8 cellular contexts compared by ENCODE assay signal in genomic region chr14:88380405-88380804, GRCh38. TPM values are rescaled to one million over a fixed set of nuclear protein-coding genes. Genes with fewer than 3 reads are reported as not detected.
DNase-seq lines count a peak whose midpoint lies in the region; ATAC-seq and TF ChIP-seq lines count a peak whose summit lies in the region.

No MANE protein-coding gene starts in this region.

- no peaks in the 10 kb centered on the region for H3K36me3 Mint-ChIP-seq in activated CD4-positive, alpha-beta memory T cell treated with anti-CD3 and anti-CD28 coated beads, Interleukin-2, amount 10 ng/mL, durations not matched to agents 7 days and 5 days (ENCODE audit: low read depth)

- no peak overlapping the region for H3K4me3 Mint-ChIP-seq in activated CD4-positive, alpha-beta memory T cell treated with anti-CD3 and anti-CD28 coated beads, Interleukin-2, amount 10 ng/mL, durations not matched to agents 7 days and 5 days

- no peak overlapping the region for H3K27ac Mint-ChIP-seq in activated CD4-positive, alpha-beta memory T cell treated with anti-CD3 and anti-CD28 coated beads, Interleukin-2, amount 10 ng/mL, durations not matched to agents 7 days and 5 days

- CTCF ChIA-PET in activated CD4-positive, alpha-beta memory T cell treated with anti-CD3 and anti-CD28 coated beads, Interleukin-2, amount 10 ng/mL, durations not matched to agents 7 days and 5 days (lab: Charles Lee) = interaction anchor here (1.0 to 1.8 kb wide), 3 partner anchors 12 to 191 kb away, joined by 3 to 12 read pairs (median 3); no protein-coding TSS in a partner anchor

- H3K9me3 Mint-ChIP-seq in activated CD4-positive, alpha-beta memory T cell treated with anti-CD3 and anti-CD28 coated beads, Interleukin-2, amount 10 ng/mL, durations not matched to agents 7 days and 5 days = no peaks in the 10 kb centered on the region

- H3K27me3 Mint-ChIP-seq in activated CD4-positive, alpha-beta memory T cell treated with anti-CD3 and anti-CD28 coated beads, Interleukin-2, amount 10 ng/mL, durations not matched to agents 7 days and 5 days = peaks cover 12% of the 10 kb centered on the region

- H3K27ac ChIP-seq in C4-2B = no peak overlapping the region

- TF ChIP-seq CTCF in C4-2B (conservative IDR thresholded peaks at IDR 0.05) = peak; percentile 39

- no peak for ATAC-seq in HG03159 (IDR thresholded peaks at IDR 0.05; ENCODE audit: unreplicated experiment)
- ATAC-seq in HG03457 (IDR thresholded peaks at IDR 0.05; ENCODE audit: unreplicated experiment) = no peak
- ATAC-seq in GM21423 (IDR thresholded peaks at IDR 0.05; ENCODE audit: unreplicated experiment) = no peak

- POLR2A ChIA-PET in activated CD4-positive, alpha-beta memory T cell treated with anti-CD3 and anti-CD28 coated beads, Interleukin-2, amount 10 ng/mL, durations not matched to agents 7 days and 5 days (lab: Charles Lee) = no interaction called here

- DNase-seq in HCEC 1CT = peak; percentile 8
- DNase-seq in SHP77 treated with DMSO at 0.1 percent for 48 hours (lab: John Stamatoyannopoulos, UW) = peak; percentile 31
- peak; percentile 58 for DNase-seq in inferior parietal cortex (ENCODE audit: extremely low spot score)
- no peak for DNase-seq in activated CD4-positive, alpha-beta memory T cell treated with anti-CD3 and anti-CD28 coated beads, Interleukin-2, amount 10 ng/mL, durations not matched to agents 7 days and 5 days

- peaks cover 8% of the 10 kb centered on the region for H3K4me1 Mint-ChIP-seq in activated CD4-positive, alpha-beta memory T cell treated with anti-CD3 and anti-CD28 coated beads, Interleukin-2, amount 10 ng/mL, durations not matched to agents 7 days and 5 days

RNA-seq across cellular contexts. Expression of gene SPATA7, which starts 5.1 kb away (rescaled TPM):
- total RNA-seq in activated CD4-positive, alpha-beta memory T cell treated with anti-CD3 and anti-CD28 coated beads, Interleukin-2, amount 10 ng/mL, durations not matched to agents 7 days and 5 days = 1 to 10 TPM; 3.7 to 4.0 TPM

RNA-seq across cellular contexts. Expression of gene KCNK10, which starts 57.3 kb away (rescaled TPM):
- not detected for total RNA-seq in activated CD4-positive, alpha-beta memory T cell treated with anti-CD3 and anti-CD28 coated beads, Interleukin-2, amount 10 ng/mL, durations not matched to agents 7 days and 5 days
